9 cellular contexts compared by ENCODE assay signal in the genomic region with DNA sequence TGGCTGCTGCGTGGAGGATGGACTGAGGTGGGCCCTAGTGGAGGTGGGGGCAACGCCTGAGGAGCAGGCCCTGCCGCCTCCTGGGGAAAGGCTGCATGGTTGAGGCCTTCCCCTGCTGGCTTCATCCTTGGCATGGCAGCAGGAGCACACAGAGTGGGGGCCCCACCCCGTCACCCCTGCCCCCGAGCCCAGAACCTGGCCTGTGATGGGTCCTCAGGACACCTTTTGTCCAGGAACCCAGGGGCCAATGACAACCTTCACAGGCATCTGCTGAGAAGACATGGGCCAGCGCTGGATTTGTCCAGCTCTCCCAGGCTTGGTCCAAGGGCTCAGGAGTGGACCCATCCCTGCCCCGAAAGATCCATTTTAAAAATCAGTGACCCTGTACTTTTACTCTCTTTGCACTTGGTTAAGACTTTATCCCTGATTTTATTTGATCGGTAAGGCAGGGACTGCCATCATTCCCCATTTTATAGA. TPM values are rescaled to one million over a fixed set of nuclear protein-coding genes. Genes with fewer than 3 reads are reported as not detected.
DNase-seq lines count a peak whose midpoint lies in the region; ATAC-seq, FAIRE-seq and TF ChIP-seq lines count a peak whose summit lies in the region.
"Had no signal": no experiment of that assay in that cellular context is flagged by ENCODE, and none has a peak within 500 bp of the region (broad histone marks: within the 10 kb centered on the region; RNA-seq: fewer than 3 reads in every experiment).

No MANE protein-coding gene starts in this region.

- H3K4me1 ChIP-seq in IMR-90 (ENCODE audit: control insufficient read depth, insufficient read depth, low read length) (peaks cover 13% of the 10 kb centered on the region), endothelial cell of umbilical vein (ENCODE audit: control insufficient read depth, extremely low read depth, insufficient read depth, low read length) (peaks cover 20% of the 10 kb centered on the region)

- no TSS peak for BruUV-seq in IMR-90 (replicated peaks; lab: Mats Ljungman, UMichigan)
- no TSS peak for BruUV-seq in endothelial cell of umbilical vein (replicated peaks; lab: Mats Ljungman, UMichigan)

- no peak overlapping the region for H3K23ac ChIP-seq in IMR-90 (ENCODE audit: low read depth, low read length)

- no peak overlapping the region for H4K91ac ChIP-seq in IMR-90 (ENCODE audit: insufficient read depth, low read depth, low read length)

- H3K36me3 Mint-ChIP-seq in CD14-positive monocyte = peaks cover 31 to 41% of the 10 kb centered on the region in 2 donors
- peaks cover 45% of the 10 kb centered on the region for H3K36me3 Mint-ChIP-seq in nephron progenitor cell (ENCODE audit: low read depth)

- H3K9me3 Mint-ChIP-seq in CD14-positive monocyte = peaks cover 3 to 12% (median 6%) of the 10 kb centered on the region in 7 donors
- peaks cover 9% of the 10 kb centered on the region for H3K9me3 Mint-ChIP-seq in nephron progenitor cell

- H3K56ac ChIP-seq in IMR-90 (ENCODE audit: extremely low read depth, insufficient read depth, low read length) = no peak overlapping the region

- TF ChIP-seq CTCF in CD14-positive monocyte (IDR thresholded peaks at IDR 0.05) (no peak), IMR-90 (conservative IDR thresholded peaks at IDR 0.05; ENCODE audit: low read depth, low read length) (no peak), endothelial cell of umbilical vein (IDR thresholded peaks at IDR 0.05; ENCODE audit: extremely low read depth in 1 of 2, insufficient read depth in 1 of 2, low read depth in 1 of 2, low read length in 2 of 2) (no peak), nephron progenitor cell (IDR thresholded peaks at IDR 0.05) (no peak)

- peak overlapping the region; percentile 53 to 70; a peak in 3 of 4 replicates for H4K8ac ChIP-seq in IMR-90 (ENCODE audit: low read depth in 2 of 2, low read length in 2 of 2)

- H3K4me3 Mint-ChIP-seq in CD14-positive monocyte (peak overlapping the region; percentile 79 to 86), nephron progenitor cell (peak overlapping the region; percentile 18)

- H3K9ac ChIP-seq in IMR-90 (ENCODE audit: low read depth, low read length) = no peak overlapping the region
- peak overlapping the region; percentile 15 for H3K9ac ChIP-seq in endothelial cell of umbilical vein (replicated peaks; ENCODE audit: extremely low read depth, insufficient read depth, low read length)

- H3K27ac ChIP-seq in IMR-90 (ENCODE audit: insufficient read depth, low read length) = peak overlapping the region; percentile 2; the same call in 1 of the 2 replicates
- peak overlapping the region; percentile 68 for H3K27ac ChIP-seq in endothelial cell of umbilical vein (ENCODE audit: insufficient read depth, low read depth, low read length)

- no peak overlapping the region for H2BK15ac ChIP-seq in IMR-90 (ENCODE audit: low read depth, low read length)

- H3K27me3 Mint-ChIP-seq in CD14-positive monocyte (ENCODE audit: low read depth in 3 of 3) (no peaks in the 10 kb centered on the region), nephron progenitor cell (ENCODE audit: low read depth, poor library complexity) (no peaks in the 10 kb centered on the region)

- ATAC-seq in IMR-90 (ENCODE audit: low read depth) = no peak
- no peak for ATAC-seq in GM18517 (IDR thresholded peaks at IDR 0.05; ENCODE audit: unreplicated experiment)
- no peak for ATAC-seq in HG02623 (IDR thresholded peaks at IDR 0.05; ENCODE audit: unreplicated experiment)

- H3K9me1 ChIP-seq in IMR-90 (ENCODE audit: insufficient read depth, low read length) (peaks cover 8% of the 10 kb centered on the region; the same call in 1 of the 2 replicates), endothelial cell of umbilical vein (replicated peaks; ENCODE audit: control insufficient read depth, extremely low read depth, insufficient read depth, low read length) (no peaks in the 10 kb centered on the region)

- POLR2A ChIA-PET in IMR-90 (lab: Charles Lee; ENCODE audit: unreplicated experiment) = no interaction called here
- POLR2A ChIA-PET in endothelial cell of umbilical vein (lab: Charles Lee) = no interaction called here

- H3K4me1 Mint-ChIP-seq in CD14-positive monocyte (peaks cover 39% of the 10 kb centered on the region), nephron progenitor cell (peaks cover 32% of the 10 kb centered on the region)

- H2BK5ac ChIP-seq in IMR-90 (ENCODE audit: low read depth, low read length, poor library complexity, severe bottlenecking) = peak overlapping the region; percentile 19

- H3K79me1 ChIP-seq in IMR-90 (ENCODE audit: low read depth in 1 of 2, low read length in 2 of 2) = peaks cover 8 to 20% of the 10 kb centered on the region in 2 experiments; a peak in 2 of 4 replicates

- H3K9me3 ChIP-seq in IMR-90 (ENCODE audit: control insufficient read depth, insufficient read depth, low read length) = peaks cover 2% of the 10 kb centered on the region; the same call in 1 of the 2 replicates
- no peaks in the 10 kb centered on the region for H3K9me3 ChIP-seq in endothelial cell of umbilical vein (replicated peaks; ENCODE audit: control insufficient read depth, insufficient read depth, low read length)

- H3K4me2 ChIP-seq in IMR-90 (ENCODE audit: low read depth, low read length) (no peak overlapping the region), endothelial cell of umbilical vein (ENCODE audit: insufficient read depth, low read length) (peak overlapping the region; percentile 81)

- H2AK9ac ChIP-seq in IMR-90 (replicated peaks; ENCODE audit: low read depth, low read length, poor library complexity) = no peak overlapping the region

- H2AK5ac ChIP-seq in IMR-90 (ENCODE audit: low read depth, low read length) = no peak overlapping the region

- peak overlapping the region; percentile 75 to 94 (median 89) for H3K27ac Mint-ChIP-seq in CD14-positive monocyte
- H3K27ac Mint-ChIP-seq in nephron progenitor cell = no peak overlapping the region

- H2BK120ac ChIP-seq in IMR-90 (ENCODE audit: low read depth, low read length) = no peak overlapping the region

- no peak for FAIRE-seq in endothelial cell of umbilical vein (lab: Jason Lieb, UNC)

- H4K20me1 ChIP-seq in IMR-90 (ENCODE audit: insufficient read depth, low read length) (peaks cover 10% of the 10 kb centered on the region), endothelial cell of umbilical vein (replicated peaks; ENCODE audit: control insufficient read depth, extremely low read depth, insufficient read depth, low read length) (no peaks in the 10 kb centered on the region)

- no peaks in the 10 kb centered on the region for H3K27me3 ChIP-seq in IMR-90 (ENCODE audit: control insufficient read depth, insufficient read depth, low read length)
- H3K27me3 ChIP-seq in endothelial cell of umbilical vein (ENCODE audit: control insufficient read depth in 2 of 2, insufficient read depth in 2 of 2, low read length in 2 of 2) = no peaks in the 10 kb centered on the region

- no peak for TF ChIP-seq RAD21 in IMR-90 (IDR thresholded peaks at IDR 0.05; ENCODE audit: low read length)

- peaks cover 29% of the 10 kb centered on the region for H3K36me3 ChIP-seq in IMR-90 (ENCODE audit: control insufficient read depth, insufficient read depth, low read length)
- peaks cover 0 to 14% of the 10 kb centered on the region in 2 experiments for H3K36me3 ChIP-seq in endothelial cell of umbilical vein (ENCODE audit: control insufficient read depth in 2 of 2, extremely low read depth in 1 of 2, insufficient read depth in 2 of 2, low read length in 2 of 2)

- no peak overlapping the region for H3K18ac ChIP-seq in IMR-90 (ENCODE audit: low read depth, low read length)

- DNase-seq in CD14-positive monocyte (ENCODE audit: low spot score) (peak; percentile 36), IMR-90 (no peak), endothelial cell of umbilical vein (ENCODE audit: low read depth, low spot score) (no peak), nephron progenitor cell (no peak), iPS-NIHi7 (ENCODE audit: extremely low spot score) (no peak), erythroblast (lab: John Stamatoyannopoulos, UW) (no peak)
- DNase-seq: cerebellar nuclear complex had no signal

- dilution Hi-C loops in IMR-90 (cut with HindIII; ENCODE audit: low sequenced_read_pairs, unreplicated experiment) = no loop called here
- dilution Hi-C loops in endothelial cell of umbilical vein (cut with MboI; ENCODE audit: extremely low pct_ligation_motif_present, low sequenced_read_pairs) = no loop called here

- peak overlapping the region; percentile 25; the same call in 1 of the 2 replicates for H3K4me3 ChIP-seq in IMR-90 (ENCODE audit: insufficient read depth, low read depth, low read length)
- peak overlapping the region; percentile 24 to 48 (median 45) for H3K4me3 ChIP-seq in endothelial cell of umbilical vein (replicated peaks in 1 of 3; ENCODE audit: insufficient read depth in 1 of 3, low read depth in 1 of 3, low read length in 3 of 3)

- in situ Hi-C loops in IMR-90 (cut with MboI; ENCODE audit: low sequenced_read_pairs) = no loop called here

- H2AFZ ChIP-seq in IMR-90 (replicated peaks; ENCODE audit: low read length, poor library complexity) = peak overlapping the region; percentile 85
- H2AFZ ChIP-seq in endothelial cell of umbilical vein (ENCODE audit: low read depth, low read length) = peak overlapping the region; percentile 90

- peaks cover 33% of the 10 kb centered on the region for H3K79me2 ChIP-seq in endothelial cell of umbilical vein (ENCODE audit: control insufficient read depth, insufficient read depth, low read length)

- intact Hi-C loops in CD14-positive monocyte (cut with micrococcal nuclease) = loop anchor here (2.0 kb wide), 1 partner anchor 13 kb away; the partner anchor contains the start of gene GID8 (in 2 of the 2)
- intact Hi-C loops in IMR-90 (cut with micrococcal nuclease) = no loop called here
- intact Hi-C loops in endothelial cell of umbilical vein (cut with micrococcal nuclease) = loop anchor here (1.0 kb wide), 1 partner anchor 14 kb away; the partner anchor contains the start of gene GID8

- H4K5ac ChIP-seq in IMR-90 (ENCODE audit: low read depth, low read length) = no peak overlapping the region

- no peak overlapping the region for H3K4ac ChIP-seq in IMR-90 (ENCODE audit: low read depth, low read length)

- H2BK20ac ChIP-seq in IMR-90 (ENCODE audit: low read depth, low read length) = no peak overlapping the region

- CTCF ChIA-PET in IMR-90 (lab: Yijun Ruan, JAX) = interaction anchor here (0.8 kb wide), 1 partner anchor 44 kb away, joined by 3 read pairs; no protein-coding TSS in a partner anchor
- CTCF ChIA-PET in endothelial cell of umbilical vein (lab: Charles Lee) = no interaction called here

- TF ChIP-seq POLR2A in IMR-90 (IDR thresholded peaks at IDR 0.05; ENCODE audit: low read depth, low read length) (no peak), endothelial cell of umbilical vein (IDR thresholded peaks at IDR 0.05; ENCODE audit: low read depth, low read length) (no peak), erythroblast (IDR thresholded peaks at IDR 0.05; ENCODE audit: low read length) (no peak)

- 89% methylated on average over 5 of the region's 8 CpGs; no CpG with 5 or more reads in 1 of the 2 experiments for WGBS in IMR-90 (ENCODE audit: extremely low coverage in 2 of 2, insufficient read length in 1 of 2), 2 experiments

- H3K14ac ChIP-seq in IMR-90 (replicated peaks; ENCODE audit: low read depth, low read length) = no peak overlapping the region

RNA-seq across cellular contexts. Expression of gene SLC17A9, which starts 0.6 kb away (rescaled TPM):
- under 1 TPM; 0.81 to 0.82 TPM for polyA plus RNA-seq in CD14-positive monocyte
- 1.4 and 2.2 TPM in 2 replicates for total RNA-seq in IMR-90 (2012; rRNA removed)
- polyA plus RNA-seq in IMR-90 (2012; rRNA removed) = 14.4 and 17.3 TPM in 2 replicates
- polyA plus RNA-seq in IMR-90 (2012; cell fraction: cytosol; rRNA removed) = 3.7 and 5.8 TPM in 2 replicates
- polyA plus RNA-seq in IMR-90 (2012; cell fraction: nucleus; rRNA removed; ENCODE audit: low replicate concordance) = 68.1 and 209 TPM in 2 replicates
- 44.5 and 49.4 TPM in 2 replicates for total RNA-seq in endothelial cell of umbilical vein
- polyA plus RNA-seq in endothelial cell of umbilical vein = 38.2 and 48.3 TPM in 2 replicates
- 9.6 and 15.4 TPM in 2 replicates for polyA plus RNA-seq in endothelial cell of umbilical vein (2011; cell fraction: cytosol; rRNA removed)
- polyA plus RNA-seq in endothelial cell of umbilical vein (2011; cell fraction: nucleus; rRNA removed) = 182 and 237 TPM in 2 replicates
- polyA plus RNA-seq in endothelial cell of umbilical vein (2012) = 22.2 and 38.9 TPM in 2 replicates
- 10.8 and 19.6 TPM in 2 replicates for polyA minus RNA-seq in endothelial cell of umbilical vein
- polyA minus RNA-seq in endothelial cell of umbilical vein (2011; cell fraction: cytosol; rRNA and poly(A)+ RNA removed) = not detected
- polyA minus RNA-seq in endothelial cell of umbilical vein (2011; cell fraction: nucleus; rRNA and poly(A)+ RNA removed) = 26.9 and 30.8 TPM in 2 replicates

RNA-seq across cellular contexts. Expression of gene GID8, which starts 14.0 kb away (rescaled TPM):
- 10 to 100 TPM; 12.4 to 12.7 TPM for polyA plus RNA-seq in CD14-positive monocyte
- 33.9 and 36.4 TPM in 2 replicates for total RNA-seq in IMR-90 (2012; rRNA removed)
- polyA plus RNA-seq in IMR-90 (2012; rRNA removed) = 18.8 and 21.5 TPM in 2 replicates
- 13.8 and 15.1 TPM in 2 replicates for polyA plus RNA-seq in IMR-90 (2012; cell fraction: cytosol; rRNA removed)
- 13.2 and 19.6 TPM in 2 replicates for polyA plus RNA-seq in IMR-90 (2012; cell fraction: nucleus; rRNA removed; ENCODE audit: low replicate concordance)
- total RNA-seq in endothelial cell of umbilical vein = 31.4 and 34.6 TPM in 2 replicates
- polyA plus RNA-seq in endothelial cell of umbilical vein = 20.6 and 25.3 TPM in 2 replicates
- 25.6 and 27.1 TPM in 2 replicates for polyA plus RNA-seq in endothelial cell of umbilical vein (2011; cell fraction: cytosol; rRNA removed)
- 18.7 and 21.7 TPM in 2 replicates for polyA plus RNA-seq in endothelial cell of umbilical vein (2011; cell fraction: nucleus; rRNA removed)
- polyA plus RNA-seq in endothelial cell of umbilical vein (2012) = 28.2 and 28.9 TPM in 2 replicates
- 29.6 and 31.1 TPM in 2 replicates for polyA minus RNA-seq in endothelial cell of umbilical vein
- polyA minus RNA-seq in endothelial cell of umbilical vein (2011; cell fraction: cytosol; rRNA and poly(A)+ RNA removed) = 13.2 TPM
- polyA minus RNA-seq in endothelial cell of umbilical vein (2011; cell fraction: nucleus; rRNA and poly(A)+ RNA removed) = 12.6 and 13.0 TPM in 2 replicates

RNA-seq across cellular contexts. Expression of gene DIDO1, which starts 25.6 kb away (rescaled TPM):
- 10 to 100 TPM in 1 of 2 donors, 1 to 10 TPM in 1; 8.5 to 12.9 TPM for polyA plus RNA-seq in CD14-positive monocyte
- total RNA-seq in IMR-90 (2012; rRNA removed) = 28.1 and 38.3 TPM in 2 replicates
- polyA plus RNA-seq in IMR-90 (2012; rRNA removed) = 17.5 and 21.8 TPM in 2 replicates
- polyA plus RNA-seq in IMR-90 (2012; cell fraction: cytosol; rRNA removed) = 10.8 and 13.3 TPM in 2 replicates
- 47.1 and 74.1 TPM in 2 replicates for polyA plus RNA-seq in IMR-90 (2012; cell fraction: nucleus; rRNA removed; ENCODE audit: low replicate concordance)
- total RNA-seq in endothelial cell of umbilical vein = 46.6 and 51.2 TPM in 2 replicates
- polyA plus RNA-seq in endothelial cell of umbilical vein = 20.7 and 22.1 TPM in 2 replicates
- polyA plus RNA-seq in endothelial cell of umbilical vein (2011; cell fraction: cytosol; rRNA removed) = 14.2 and 14.6 TPM in 2 replicates
- 82.8 and 101 TPM in 2 replicates for polyA plus RNA-seq in endothelial cell of umbilical vein (2011; cell fraction: nucleus; rRNA removed)
- 22.4 and 23.8 TPM in 2 replicates for polyA plus RNA-seq in endothelial cell of umbilical vein (2012)
- 42.9 and 45.1 TPM in 2 replicates for polyA minus RNA-seq in endothelial cell of umbilical vein
- 12.6 TPM for polyA minus RNA-seq in endothelial cell of umbilical vein (2011; cell fraction: cytosol; rRNA and poly(A)+ RNA removed)
- polyA minus RNA-seq in endothelial cell of umbilical vein (2011; cell fraction: nucleus; rRNA and poly(A)+ RNA removed) = 61.9 and 66.0 TPM in 2 replicates

RNA-seq across cellular contexts. Expression of gene BHLHE23, which starts 54.8 kb away (rescaled TPM):
- polyA plus RNA-seq in CD14-positive monocyte (not detected), IMR-90 (2012; rRNA removed) (not detected in 2 replicates), endothelial cell of umbilical vein (not detected in 2 replicates)
- total RNA-seq in IMR-90 (2012; rRNA removed) (not detected in 2 replicates), endothelial cell of umbilical vein (not detected in 2 replicates)
- not detected in 2 replicates for polyA plus RNA-seq in IMR-90 (2012; cell fraction: cytosol; rRNA removed)
- polyA plus RNA-seq in IMR-90 (2012; cell fraction: nucleus; rRNA removed; ENCODE audit: low replicate concordance) = not detected in 2 replicates
- not detected in 2 replicates for polyA plus RNA-seq in endothelial cell of umbilical vein (2011; cell fraction: cytosol; rRNA removed)
- polyA plus RNA-seq in endothelial cell of umbilical vein (2011; cell fraction: nucleus; rRNA removed) = not detected in 2 replicates
- polyA plus RNA-seq in endothelial cell of umbilical vein (2012) = not detected in 2 replicates
- not detected in 2 replicates for polyA minus RNA-seq in endothelial cell of umbilical vein
- polyA minus RNA-seq in endothelial cell of umbilical vein (2011; cell fraction: cytosol; rRNA and poly(A)+ RNA removed) = not detected
- polyA minus RNA-seq in endothelial cell of umbilical vein (2011; cell fraction: nucleus; rRNA and poly(A)+ RNA removed) = not detected in 2 replicates
